Comparison of ENCODE assay signal across 9 cellular contexts in genomic region chr17:59367657-59368045, GRCh38. TPM values are rescaled to one million over a fixed set of nuclear protein-coding genes. Genes with fewer than 3 reads are reported as not detected.
DNase-seq lines count a peak whose midpoint lies in the region; ATAC-seq and TF ChIP-seq lines count a peak whose summit lies in the region.
"Had no signal": no experiment of that assay in that cellular context is flagged by ENCODE, and none has a peak within 500 bp of the region (broad histone marks: within the 10 kb centered on the region; RNA-seq: fewer than 3 reads in every experiment).

No MANE protein-coding gene starts in this region.

- peaks cover 24% of the 10 kb centered on the region for H3K4me1 Mint-ChIP-seq in MCF 10A (ENCODE audit: insufficient read depth, unreplicated experiment)
- H3K4me1 Mint-ChIP-seq in brain, result peaks cover 75% of the 10 kb centered on the region
- peaks cover 67% of the 10 kb centered on the region for H3K4me1 Mint-ChIP-seq in mesothelial cell of epicardium
- peaks cover 59% of the 10 kb centered on the region for H3K4me1 Mint-ChIP-seq in type B pancreatic cell (ENCODE audit: unreplicated experiment)

- H3K4me1 ChIP-seq in breast epithelium, result peaks cover 22 to 55% of the 10 kb centered on the region in 2 donors

- H3K36me3 Mint-ChIP-seq in MCF 10A (ENCODE audit: insufficient read depth, unreplicated experiment) (peaks cover 6% of the 10 kb centered on the region), brain (no peaks in the 10 kb centered on the region), mesothelial cell of epicardium (no peaks in the 10 kb centered on the region), type B pancreatic cell (peaks cover 6% of the 10 kb centered on the region)

- no peaks in the 10 kb centered on the region for H3K9me3 Mint-ChIP-seq in MCF 10A (ENCODE audit: unreplicated experiment)
- H3K9me3 Mint-ChIP-seq in brain, result no peaks in the 10 kb centered on the region
- H3K9me3 Mint-ChIP-seq in mesothelial cell of epicardium, result no peaks in the 10 kb centered on the region
- H3K9me3 Mint-ChIP-seq in type B pancreatic cell, result no peaks in the 10 kb centered on the region

- POLR2A ChIA-PET in MCF 10A (lab: Yijun Ruan, JAX), result no interaction called here

- no peak overlapping the region for H3K4me3 Mint-ChIP-seq in MCF 10A (ENCODE audit: unreplicated experiment)
- no peak overlapping the region for H3K4me3 Mint-ChIP-seq in brain
- no peak overlapping the region for H3K4me3 Mint-ChIP-seq in mesothelial cell of epicardium
- H3K4me3 Mint-ChIP-seq in type B pancreatic cell, result peak overlapping the region; percentile 69

- no peak overlapping the region for H3K4me3 ChIP-seq in breast epithelium

- no peak for TF ChIP-seq POLR2A in breast epithelium (IDR thresholded peaks at IDR 0.05)

- DNase-seq in breast epithelium (ENCODE audit: low spot score in 2 of 2) (no peak), MCF 10A (ENCODE audit: unreplicated experiment) (no peak), mesothelial cell of epicardium (ENCODE audit: low spot score in 2 of 2, unreplicated experiment in 2 of 2) (no peak), type B pancreatic cell (ENCODE audit: extremely low spot score, unreplicated experiment) (no peak), NCI-H1417 treated with DMSO at 0.1 percent for 48 hours (lab: John Stamatoyannopoulos, UW) (no peak)
- DNase-seq: activated gamma-delta T cell had no signal

- TF ChIP-seq CTCF in breast epithelium (IDR thresholded peaks at IDR 0.05) (no peak), MCF 10A (IDR thresholded peaks at IDR 0.05; ENCODE audit: unreplicated experiment) (no peak), brain (conservative IDR thresholded peaks at IDR 0.05) (no peak), mesothelial cell of epicardium (IDR thresholded peaks at IDR 0.05; ENCODE audit: unreplicated experiment) (no peak), type B pancreatic cell (conservative IDR thresholded peaks at IDR 0.05) (no peak)

- ATAC-seq in HG03025 (IDR thresholded peaks at IDR 0.05; ENCODE audit: low FRiP score, unreplicated experiment), result no peak
- ATAC-seq in GM21447 (IDR thresholded peaks at IDR 0.05; ENCODE audit: unreplicated experiment), result no peak

- no TSS peak for BruUV-seq in MCF 10A (replicated peaks; lab: Mats Ljungman, UMichigan)

- intact Hi-C loops in breast epithelium (cut with DNase I; ENCODE audit: low total_unique reads) (no loop called here), MCF 10A (cut with micrococcal nuclease) (no loop called here)

- H3K27ac Mint-ChIP-seq in MCF 10A (ENCODE audit: low read depth, unreplicated experiment) (no peak overlapping the region), brain (peak overlapping the region in 3 of 5 experiments; percentile 78 to 92 (median 87)), mesothelial cell of epicardium (peak overlapping the region; percentile 96), type B pancreatic cell (peak overlapping the region; percentile 82)

- H3K27me3 ChIP-seq in breast epithelium, result no peaks in the 10 kb centered on the region

- H3K36me3 ChIP-seq in breast epithelium, result no peaks in the 10 kb centered on the region

- H3K9me3 ChIP-seq in breast epithelium, result no peaks in the 10 kb centered on the region

- CTCF ChIA-PET in MCF 10A (lab: Yijun Ruan, JAX), result no interaction called here

- H3K27me3 Mint-ChIP-seq in MCF 10A (ENCODE audit: insufficient read depth, unreplicated experiment), result no peaks in the 10 kb centered on the region
- no peaks in the 10 kb centered on the region for H3K27me3 Mint-ChIP-seq in brain
- H3K27me3 Mint-ChIP-seq in mesothelial cell of epicardium (ENCODE audit: low read depth), result no peaks in the 10 kb centered on the region
- no peaks in the 10 kb centered on the region for H3K27me3 Mint-ChIP-seq in type B pancreatic cell

- H3K27ac ChIP-seq in breast epithelium, result peak overlapping the region; percentile 71 to 78

RNA-seq across cellular contexts. Expression of gene YPEL2, which starts 36.2 kb away (rescaled TPM):
- total RNA-seq in breast epithelium (10 to 100 TPM; 26.5 to 64.8 (median 33.2) TPM), MCF 10A (2022) (1.9 and 2.1 TPM in 2 replicates), mesothelial cell of epicardium (7.5 to 9.9 TPM (median 8.7 TPM) in 3 replicates), type B pancreatic cell (ENCODE audit: low replicate concordance) (11.0 and 14.7 TPM in 2 replicates)
- 10.2 TPM for polyA plus RNA-seq in brain (ENCODE audit: insufficient read depth, low read depth, low replicate concordance)
